8 cellular contexts compared by ENCODE assay signal in genomic region chr11:71638801-71639519, GRCh38. TPM values are rescaled to one million over a fixed set of nuclear protein-coding genes. Genes with fewer than 3 reads are reported as not detected.
DNase-seq lines count a peak whose midpoint lies in the region; TF ChIP-seq lines count a peak whose summit lies in the region.
"Not testable (repeated sequence)": the region's sequence is repeated elsewhere in the genome, so short reads cannot be mapped to it uniquely, and the experiment has no call there.

No MANE protein-coding gene starts in this region.

- H3K4me2 ChIP-seq in neural cell (ENCODE audit: low read length), result not testable (repeated sequence)

- H3K36me3 Mint-ChIP-seq in CD14-positive monocyte, result not testable (repeated sequence)

- TF ChIP-seq RAD21 in neural cell (conservative IDR thresholded peaks at IDR 0.05), result peak; percentile 64

- not testable (repeated sequence) for H3K27me3 ChIP-seq in neural cell (ENCODE audit: insufficient read depth, low read depth, low read length)

- intact Hi-C loops in CD14-positive monocyte (cut with micrococcal nuclease); head of caudate nucleus (cut with DNase I): not testable (repeated sequence)

- H4K20me1 ChIP-seq in neural cell (ENCODE audit: insufficient read depth), result not testable (repeated sequence)

- TF ChIP-seq EP300 in neural cell (conservative IDR thresholded peaks at IDR 0.05; ENCODE audit: poor library complexity, severe bottlenecking), result not testable (repeated sequence)

- peaks cover 33 to 43% (median 43%) of the 10 kb centered on the region in 3 donors for H3K27me3 Mint-ChIP-seq in CD14-positive monocyte (ENCODE audit: low read depth in 3 of 3)

- H2AFZ ChIP-seq in neural cell (ENCODE audit: low read depth, low read length), result not testable (repeated sequence)

- H3K79me2 ChIP-seq in neural cell (replicated peaks; ENCODE audit: insufficient read depth, low read length), result not testable (repeated sequence)

- H3K36me3 ChIP-seq in neural cell (ENCODE audit: insufficient read depth, low read length), result not testable (repeated sequence)

- H3K4me3 ChIP-seq in HFF-Myc (replicated peaks; ENCODE audit: low read depth, low read length), result not testable (repeated sequence)
- H3K4me3 ChIP-seq in neural cell (ENCODE audit: low read length), result peak overlapping the region; percentile 62

- not testable (repeated sequence) for H3K9me3 Mint-ChIP-seq in CD14-positive monocyte

- H3K9me3 ChIP-seq in neural cell (ENCODE audit: low read length), result not testable (repeated sequence)

- peak overlapping the region; percentile 29 for H3K9ac ChIP-seq in neural cell (ENCODE audit: low read length)

- H3F3A ChIP-seq in neural cell (ENCODE audit: insufficient read depth, low read length, poor library complexity, severe bottlenecking), result not testable (repeated sequence)

- H3K9me2 ChIP-seq in neural cell (ENCODE audit: insufficient read depth, low read length), result not testable (repeated sequence)

- TF ChIP-seq CTCF in CD14-positive monocyte (IDR thresholded peaks at IDR 0.05) (peak; percentile 72), HFF-Myc (IDR thresholded peaks at IDR 0.05; ENCODE audit: low read depth, low read length, missing control alignments) (peak; percentile 47), neural cell (IDR thresholded peaks at IDR 0.05; ENCODE audit: poor library complexity, severe bottlenecking) (peak; percentile 75)

- not testable (repeated sequence) for H3K27ac Mint-ChIP-seq in CD14-positive monocyte

- not testable (repeated sequence) for H3K27ac ChIP-seq in neural cell (ENCODE audit: low read length)

- not testable (repeated sequence) for H3K4me1 Mint-ChIP-seq in CD14-positive monocyte

- H3K4me3 Mint-ChIP-seq in CD14-positive monocyte, result peak overlapping the region; percentile 64 to 78

- not testable (repeated sequence) for DNase-seq in CD14-positive monocyte (ENCODE audit: low spot score); HFF-Myc (ENCODE audit: extremely low read depth, low read depth)
- DNase-seq in NCI-H748 treated with DMSO at 0.1 percent for 48 hours (lab: John Stamatoyannopoulos, UW) (peak; percentile 26), astrocyte of the hippocampus (ENCODE audit: low read depth, low spot score) (peak; percentile 76), head of caudate nucleus (peak in 40 of 42 donors; percentile 10 to 82 (median 58))
- DNase-seq in activated CD4-positive, alpha-beta T cell treated with anti-CD3 and anti-CD28 coated beads for 24 hours (ENCODE audit: low read depth in 2 of 2), result peak; percentile 46 to 53
- DNase-seq in stimulated activated CD8-positive, alpha-beta memory T cell treated with anti-CD3 and anti-CD28 coated beads, Interleukin-2, amount 100 ng/mL, for 1 hour (ENCODE audit: low read depth in 2 of 2), result peak; percentile 20 to 47

TF ChIP-seq in neural cell, 6 proteins besides CTCF, POLR2A, EP300 and RAD21:
- TF ChIP-seq SMC3 (conservative IDR thresholded peaks at IDR 0.05; ENCODE audit: poor library complexity), result peak; percentile 77
TF ChIP-seq in neural cell: peak in this region for 1; not testable (repeated sequence) for 5.

RNA-seq across cellular contexts. Expression of gene KRTAP5-11, which starts 56.3 kb away (rescaled TPM):
- not detected for polyA plus RNA-seq in CD14-positive monocyte
- not detected in 2 replicates for polyA plus RNA-seq in neural cell
- polyA minus RNA-seq in neural cell, result not detected in 2 replicates
